Comparison of ENCODE assay signal across 28 cellular contexts in the genomic region with DNA sequence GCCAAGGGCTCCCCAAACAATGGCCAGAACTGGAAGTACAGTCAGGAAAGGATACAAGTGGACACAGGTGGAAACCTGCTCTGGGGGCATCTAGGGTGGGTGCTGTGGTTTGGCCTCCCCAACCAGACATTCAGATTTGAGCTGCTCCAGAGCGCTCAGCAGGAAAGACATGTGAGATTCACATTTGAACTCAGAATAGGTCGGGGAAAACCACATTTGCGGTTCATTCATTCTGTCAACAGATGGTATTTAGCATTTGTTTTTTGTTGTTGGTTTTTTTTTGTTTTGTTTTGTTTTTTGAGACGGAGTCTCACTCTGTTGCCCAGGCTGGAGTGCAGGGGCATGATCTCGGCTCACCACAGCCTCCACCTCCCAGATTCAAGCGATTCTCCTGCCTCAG.
"Had no signal": no experiment of that assay in that cellular context is flagged by ENCODE, and none has a peak within 500 bp of the region (broad histone marks: within the 10 kb centered on the region; RNA-seq: fewer than 3 reads in every experiment).

No MANE protein-coding gene starts in this region.

- H3K36me3 ChIP-seq: brain microvascular endothelial cell had no signal

- H3K4me1 Mint-ChIP-seq: endodermal cell, WTC11 had no signal

- H3K27ac ChIP-seq: brain microvascular endothelial cell, coronary artery, dorsolateral prefrontal cortex, VCaP had no signal

- ATAC-seq: activated T-cell treated with anti-CD3 and anti-CD28 coated beads, Interleukin-2, amount 50 U/mL, for 4 hours; activated T-helper 17 cell treated with anti-CD3 and anti-CD28 coated beads, Interleukin-2, amount 50 U/mL, for 72 hours; esophagus mucosa; WTC11 had no signal

- H3K4me3 ChIP-seq: coronary artery, dorsolateral prefrontal cortex had no signal

- H3K36me3 Mint-ChIP-seq: activated naive CD8-positive, alpha-beta T cell; WTC11 had no signal

- H3K4me3 Mint-ChIP-seq: activated CD4-positive, alpha-beta memory T cell treated with anti-CD3 and anti-CD28 coated beads, Interleukin-2, amount 10 ng/mL, durations not matched to agents 7 days and 5 days; activated CD4-positive, alpha-beta T cell treated with anti-CD3 and anti-CD28 coated beads, Interleukin-2, amount 10 ng/mL, durations not matched to agents 7 days and 5 days; activated naive CD8-positive, alpha-beta T cell; activated T-cell treated with anti-CD3 and anti-CD28 coated beads, Interleukin-2, amount 50 U/mL, for 4 hours; activated T-helper 17 cell treated with anti-CD3 and anti-CD28 coated beads, Interleukin-2, amount 50 U/mL, for 72 hours; central memory CD8-positive, alpha-beta T cell; dendritic cell treated with granulocyte-macrophage colony-stimulating factor and Interleukin-4, amounts not matched to agents 40 ng/mL and 50 ng/mL, for 4 days; endodermal cell; WTC11 had no signal

- H3K27me3 Mint-ChIP-seq: activated CD4-positive, alpha-beta memory T cell treated with anti-CD3 and anti-CD28 coated beads, Interleukin-2, amount 10 ng/mL, durations not matched to agents 7 days and 5 days; activated naive CD8-positive, alpha-beta T cell; activated T-helper 17 cell treated with anti-CD3 and anti-CD28 coated beads, Interleukin-2, amount 50 U/mL, for 72 hours; central memory CD8-positive, alpha-beta T cell; dendritic cell treated with granulocyte-macrophage colony-stimulating factor and Interleukin-4, amounts not matched to agents 40 ng/mL and 50 ng/mL, for 4 days had no signal

- H3K27ac Mint-ChIP-seq: activated CD4-positive, alpha-beta memory T cell treated with anti-CD3 and anti-CD28 coated beads, Interleukin-2, amount 10 ng/mL, durations not matched to agents 7 days and 5 days; activated CD4-positive, alpha-beta T cell treated with anti-CD3 and anti-CD28 coated beads, Interleukin-2, amount 10 ng/mL, durations not matched to agents 7 days and 5 days; activated naive CD8-positive, alpha-beta T cell; activated T-helper 17 cell treated with anti-CD3 and anti-CD28 coated beads, Interleukin-2, amount 50 U/mL, for 72 hours; endodermal cell; WTC11 had no signal

- DNase-seq: activated CD4-positive, alpha-beta memory T cell treated with anti-CD3 and anti-CD28 coated beads, Interleukin-2, amount 10 ng/mL, durations not matched to agents 7 days and 5 days; activated CD4-positive, alpha-beta T cell treated with anti-CD3 and anti-CD28 coated beads for 1 hour; activated CD4-positive, alpha-beta T cell treated with anti-CD3 and anti-CD28 coated beads for 4 hours; activated CD4-positive, alpha-beta T cell treated with anti-CD3 and anti-CD28 coated beads, Interleukin-2, amount 10 ng/mL, durations not matched to agents 7 days and 5 days; activated CD4-positive, alpha-beta T cell treated with anti-CD3 and anti-CD28 coated beads, Interleukin-2, amount 50 U/mL, for 4 hours; activated CD8-positive, alpha-beta memory T cell treated with anti-CD3 and anti-CD28 coated beads for 24 hours; activated effector memory CD4-positive, alpha-beta T cell treated with Interleukin-2 at 50 U/mL for 16 hours; activated gamma-delta T cell treated with Interleukin-2 at 50 U/mL for 16 hours; activated naive CD4-positive, alpha-beta T cell treated with anti-CD3 and anti-CD28 coated beads, Interleukin-2, amount 50 U/mL, for 16 hours; activated naive CD4-positive, alpha-beta T cell treated with Interleukin-2 at 50 U/mL for 16 hours; activated T-cell treated with anti-CD3 and anti-CD28 coated beads, Interleukin-2, amount 50 U/mL, for 4 hours; amniotic stem cell; anterior cingulate cortex; brain microvascular endothelial cell; dorsolateral prefrontal cortex; effector memory CD4-positive, alpha-beta T cell; endodermal cell; foreskin fibroblast; head of caudate nucleus; T-helper 2 cell had no signal

- H3K9me3 Mint-ChIP-seq: activated CD4-positive, alpha-beta memory T cell treated with anti-CD3 and anti-CD28 coated beads, Interleukin-2, amount 10 ng/mL, durations not matched to agents 7 days and 5 days; activated CD4-positive, alpha-beta T cell treated with anti-CD3 and anti-CD28 coated beads, Interleukin-2, amount 10 ng/mL, durations not matched to agents 7 days and 5 days; activated T-cell treated with anti-CD3 and anti-CD28 coated beads, Interleukin-2, amount 50 U/mL, for 4 hours; activated T-helper 17 cell treated with anti-CD3 and anti-CD28 coated beads, Interleukin-2, amount 50 U/mL, for 72 hours; central memory CD8-positive, alpha-beta T cell; dendritic cell treated with granulocyte-macrophage colony-stimulating factor and Interleukin-4, amounts not matched to agents 40 ng/mL and 50 ng/mL, for 4 days; WTC11 had no signal

- H3K27me3 ChIP-seq: brain microvascular endothelial cell had no signal
